8 cellular contexts compared by ENCODE assay signal in genomic region chr13:28100149-28101121, GRCh38. TPM values are rescaled to one million over a fixed set of nuclear protein-coding genes. Genes with fewer than 3 reads are reported as not detected.
DNase-seq lines count a peak whose midpoint lies in the region; ATAC-seq and TF ChIP-seq lines count a peak whose summit lies in the region.

Gene FLT3 (minus strand): TSS chr13:28100576. CDS start chr13:28100510, 66 bp downstream.

- intact Hi-C loops in left lung (cut with DNase I): no loop called here

- H3K27ac ChIP-seq in SJCRH30: no peak within 1 kb of the TSS
- H3K27ac ChIP-seq in left lung: no peak within 1 kb of the TSS

- DNase-seq in NCI-H146 (lab: John Stamatoyannopoulos, UW): peak; percentile 49
- no peak for DNase-seq in NCI-H146 treated with DMSO at 0.1 percent for 48 hours (lab: John Stamatoyannopoulos, UW; ENCODE audit: unreplicated experiment)
- peak; percentile 19 to 32 for DNase-seq in SJCRH30
- DNase-seq in central memory CD4-positive, alpha-beta T cell: peak; percentile 1
- peak; percentile 75 to 84 for DNase-seq in left lung
- DNase-seq in stimulated activated CD8-positive, alpha-beta memory T cell treated with anti-CD3 and anti-CD28 coated beads, Interleukin-12 subunit alpha, Interleukin-12 subunit beta, amount 100 ng/mL, for 4 hours (ENCODE audit: low read depth): peak; percentile 1
- DNase-seq in NCI-H1436 treated with DMSO at 0.1 percent for 48 hours (lab: John Stamatoyannopoulos, UW): no peak

- ATAC-seq in HG03108 (IDR thresholded peaks at IDR 0.05; ENCODE audit: unreplicated experiment): peak; percentile 63
- peak; percentile 86 for ATAC-seq in left lung

- H3K4me3 ChIP-seq in SJCRH30: peak within 1 kb of the TSS; percentile 35
- peak within 1 kb of the TSS; percentile 19 to 44 for H3K4me3 ChIP-seq in left lung

- no peak for TF ChIP-seq CTCF in left lung (IDR thresholded peaks at IDR 0.05)

- H3K36me3 ChIP-seq in SJCRH30 (no peaks in the 10 kb centered on the region), left lung (no peaks in the 10 kb centered on the region)

- peaks cover 9% of the 10 kb centered on the region; the same call in 1 of the 2 replicates for H3K27me3 ChIP-seq in SJCRH30
- peaks cover 54 to 83% of the 10 kb centered on the region in 2 donors for H3K27me3 ChIP-seq in left lung

- H3K4me1 ChIP-seq in SJCRH30 (no peaks in the 10 kb centered on the region), left lung (peaks cover 0 to 26% of the 10 kb centered on the region in 2 donors)

- H3K9me3 ChIP-seq in SJCRH30 (replicated peaks) (no peaks in the 10 kb centered on the region; the same call in 1 of the 2 replicates), left lung (no peaks in the 10 kb centered on the region)

RNA-seq across cellular contexts. Expression of gene FLT3, which starts in this region (rescaled TPM):
- not detected in 2 replicates for total RNA-seq in SJCRH30 (2014; rRNA removed; shearing (Covaris generic))
- 1 to 10 TPM in 1 of 2 donors, under 1 TPM in 1; 0.90 to 1.9 TPM for total RNA-seq in left lung

Comparison
In these comparisons a context has a peak if more than half of its experiments do, and no peak if none do; other contexts are left out.
1. DNase-seq: peak in NCI-H146 (single experiment), central memory CD4-positive, alpha-beta T cell (single experiment), left lung (2 of 2) and stimulated activated CD8-positive, alpha-beta memory T cell treated with anti-CD3 and anti-CD28 coated beads, Interleukin-12 subunit alpha, Interleukin-12 subunit beta, amount 100 ng/mL, for 4 hours (single experiment); none in NCI-H146 treated with DMSO at 0.1 percent for 48 hours (single experiment) and NCI-H1436 treated with DMSO at 0.1 percent for 48 hours (single experiment).
2. Peak in DNase-seq and H3K4me3 ChIP-seq in SJCRH30; RNA of the gene not detected or under 1 TPM.